In genomic region chr7:24135003-24135817, GRCh38 we compare ENCODE assay signal across 13 cellular contexts.
A peak's percentile ranks its signal among the peaks of the same experiment; 100 is the strongest.
DNase-seq lines count a peak whose midpoint lies in the region; ATAC-seq and TF ChIP-seq lines count a peak whose summit lies in the region.
"Had no signal": no experiment of that assay in that cellular context is flagged by ENCODE, and none has a peak within 500 bp of the region (broad histone marks: within the 10 kb centered on the region; RNA-seq: fewer than 3 reads in every experiment).

No MANE protein-coding gene starts in this region.

- H3K27ac ChIP-seq in H9 (ENCODE audit: insufficient read length, low read depth, low read length) (no peak overlapping the region), right cardiac atrium (ENCODE audit: low read length) (no peak overlapping the region)

- H2BK5ac ChIP-seq in H9 (ENCODE audit: insufficient read length, low read length) = no peak overlapping the region

- no peak overlapping the region for H3K56ac ChIP-seq in H9 (ENCODE audit: insufficient read length, low read depth, low read length)

- no peak overlapping the region for H2BK20ac ChIP-seq in H9 (ENCODE audit: low read depth, low read length, poor library complexity, severe bottlenecking)

- no peak overlapping the region for H3K4me2 ChIP-seq in H9 (ENCODE audit: insufficient read depth, insufficient read length, low read length)

- peaks cover 6 to 9% of the 10 kb centered on the region in 2 experiments; a peak in 2 of 4 replicates for H3K4me1 Mint-ChIP-seq in H9
- H3K4me1 Mint-ChIP-seq in activated T-helper 17 cell treated with anti-CD3 and anti-CD28 coated beads, Interleukin-2, amount 50 U/mL, for 72 hours = peaks cover 7% of the 10 kb centered on the region
- H3K4me1 Mint-ChIP-seq: activated CD4-positive, alpha-beta T cell treated with anti-CD3 and anti-CD28 coated beads for 36 hours had no signal

- H3K18ac ChIP-seq in H9 (ENCODE audit: insufficient read length, low read depth, low read length) = no peak overlapping the region

- no peak overlapping the region for H4K5ac ChIP-seq in H9 (ENCODE audit: insufficient read length, low read depth, low read length)

- in situ Hi-C loops in KBM-7 (cut with MboI; ENCODE audit: low pct_unique_long_range_greater_than_20kb, low sequenced_read_pairs) = no loop called here

- no peak overlapping the region for H3K9ac ChIP-seq in H9 (ENCODE audit: extremely low read depth, insufficient read length, low read length)

- H2AFZ ChIP-seq in H9 (ENCODE audit: low read length) = no peak overlapping the region

- no peak overlapping the region for H4K8ac ChIP-seq in H9 (replicated peaks; ENCODE audit: insufficient read length, low read depth, low read length)

- H3K27me3 ChIP-seq in H9 (ENCODE audit: insufficient read depth, low read length) = no peaks in the 10 kb centered on the region
- H3K27me3 ChIP-seq in right cardiac atrium (ENCODE audit: control insufficient read depth, insufficient read depth) = no peaks in the 10 kb centered on the region

- no peak overlapping the region for H3K4ac ChIP-seq in H9 (ENCODE audit: low read depth, low read length)

- no peaks in the 10 kb centered on the region for H3K79me1 ChIP-seq in H9 (ENCODE audit: insufficient read depth, low read depth, low read length, poor library complexity, severe bottlenecking)

- H2BK15ac ChIP-seq in H9 (ENCODE audit: low read depth, low read length) = no peak overlapping the region

- H2AK5ac ChIP-seq in H9 (ENCODE audit: insufficient read length, low read length) = no peak overlapping the region

- intact Hi-C loops in right cardiac atrium (cut with DNase I) = no loop called here

- ATAC-seq in GM18508 (IDR thresholded peaks at IDR 0.05; ENCODE audit: insufficient read depth, unreplicated experiment) (peak; percentile 73), GM19455 (IDR thresholded peaks at IDR 0.05; ENCODE audit: unreplicated experiment) (peak; percentile 66), HG02885 (IDR thresholded peaks at IDR 0.05; ENCODE audit: poor library complexity, unreplicated experiment) (peak; percentile 57), right cardiac atrium (no peak)
- no peak for ATAC-seq in activated T-helper 17 cell treated with anti-CD3 and anti-CD28 coated beads, Interleukin-2, amount 50 U/mL, for 72 hours (replicated peaks)
- ATAC-seq: activated CD4-positive, alpha-beta T cell treated with anti-CD3 and anti-CD28 coated beads for 36 hours had no signal

- H3K9me3 ChIP-seq in H9 (ENCODE audit: control insufficient read depth, low read depth, low read length) = no peaks in the 10 kb centered on the region
- H3K9me3 ChIP-seq in right cardiac atrium (ENCODE audit: control insufficient read depth, low read length) = no peaks in the 10 kb centered on the region

- no peaks in the 10 kb centered on the region for H3K4me1 ChIP-seq in H9 (ENCODE audit: insufficient read depth, low read length)
- no peaks in the 10 kb centered on the region for H3K4me1 ChIP-seq in right cardiac atrium (ENCODE audit: control insufficient read depth, insufficient read depth, low read length)

- no peaks in the 10 kb centered on the region for H3K36me3 Mint-ChIP-seq in H9 (ENCODE audit: insufficient read depth in 1 of 3, low read depth in 3 of 3)
- no peaks in the 10 kb centered on the region for H3K36me3 Mint-ChIP-seq in activated T-helper 17 cell treated with anti-CD3 and anti-CD28 coated beads, Interleukin-2, amount 50 U/mL, for 72 hours (ENCODE audit: low read depth)

- no peak for TF ChIP-seq CTCF in H9 (conservative IDR thresholded peaks at IDR 0.05)

- no peaks in the 10 kb centered on the region for H3K23me2 ChIP-seq in H9 (ENCODE audit: insufficient read length, low read depth, low read length, poor library complexity, severe bottlenecking)

- peak; percentile 12 for DNase-seq in KBM-7
- no peak for DNase-seq in H9
- DNase-seq in right cardiac atrium = no peak
- DNase-seq in NCI-H1436 (lab: John Stamatoyannopoulos, UW) = no peak
- DNase-seq: activated CD4-positive, alpha-beta T cell treated with anti-CD3 and anti-CD28 coated beads for 36 hours; activated naive CD4-positive, alpha-beta T cell treated with anti-CD3 and anti-CD28 coated beads for 36 hours; C1 segment of cervical spinal cord; NCI-H1105; NCI-H82 had no signal

- H3T11ph ChIP-seq in H9 (ENCODE audit: low read length) = no peak overlapping the region

- H3K9me3 Mint-ChIP-seq in H9 = no peaks in the 10 kb centered on the region
- H3K9me3 Mint-ChIP-seq in activated T-helper 17 cell treated with anti-CD3 and anti-CD28 coated beads, Interleukin-2, amount 50 U/mL, for 72 hours = no peaks in the 10 kb centered on the region
- H3K9me3 Mint-ChIP-seq: activated naive CD4-positive, alpha-beta T cell treated with anti-CD3 and anti-CD28 coated beads for 36 hours had no signal

- no peaks in the 10 kb centered on the region for H3K79me2 ChIP-seq in H9 (ENCODE audit: insufficient read depth, low read length)

- no peak overlapping the region for H2BK12ac ChIP-seq in H9 (ENCODE audit: insufficient read length, low read depth, low read length)

- no CpG with 5 or more reads among the region's 4 CpGs for WGBS in H9 (ENCODE audit: extremely low coverage, insufficient read length, low lambda C conversion rate)
- WGBS in right cardiac atrium = 71% methylated on average over 4 of the region's 4 CpGs

- H3K23ac ChIP-seq in H9 (ENCODE audit: insufficient read length, low read depth, low read length) = no peak overlapping the region

- H3K4me3 Mint-ChIP-seq in H9 = no peak overlapping the region
- H3K4me3 Mint-ChIP-seq in activated T-helper 17 cell treated with anti-CD3 and anti-CD28 coated beads, Interleukin-2, amount 50 U/mL, for 72 hours = no peak overlapping the region
- H3K4me3 Mint-ChIP-seq: activated CD4-positive, alpha-beta T cell treated with anti-CD3 and anti-CD28 coated beads for 36 hours; activated naive CD4-positive, alpha-beta T cell treated with anti-CD3 and anti-CD28 coated beads for 36 hours had no signal

- no peak overlapping the region for H3K4me3 ChIP-seq in right cardiac atrium (ENCODE audit: low read length)

- H3K27me3 Mint-ChIP-seq in H9 (ENCODE audit: low read depth) = no peaks in the 10 kb centered on the region; the same call in none of the 2 replicates
- peaks cover 13% of the 10 kb centered on the region for H3K27me3 Mint-ChIP-seq in activated T-helper 17 cell treated with anti-CD3 and anti-CD28 coated beads, Interleukin-2, amount 50 U/mL, for 72 hours

- H3K14ac ChIP-seq in H9 (ENCODE audit: insufficient read depth, low read length) = no peak overlapping the region

- no peaks in the 10 kb centered on the region for H4K20me1 ChIP-seq in H9 (ENCODE audit: control insufficient read depth, insufficient read depth, insufficient read length)

- no peak overlapping the region for H3K27ac Mint-ChIP-seq in H9
- no peak overlapping the region for H3K27ac Mint-ChIP-seq in activated T-helper 17 cell treated with anti-CD3 and anti-CD28 coated beads, Interleukin-2, amount 50 U/mL, for 72 hours
- H3K27ac Mint-ChIP-seq: activated CD4-positive, alpha-beta T cell treated with anti-CD3 and anti-CD28 coated beads for 36 hours; activated naive CD4-positive, alpha-beta T cell treated with anti-CD3 and anti-CD28 coated beads for 36 hours had no signal

- H4K91ac ChIP-seq in H9 (ENCODE audit: insufficient read length, low read depth, low read length) = no peak overlapping the region

- no peak overlapping the region for H2BK120ac ChIP-seq in H9 (ENCODE audit: low read depth, low read length, poor library complexity, severe bottlenecking)

Comparison
In these comparisons a context has a peak if more than half of its experiments do, and no peak if none do; other contexts are left out.
1. ATAC-seq: peak in GM18508 (single experiment), GM19455 (single experiment) and HG02885 (single experiment); none in right cardiac atrium (0 of 2) and activated T-helper 17 cell treated with anti-CD3 and anti-CD28 coated beads, Interleukin-2, amount 50 U/mL, for 72 hours (single experiment).